Comparison of ENCODE assay signal across 24 cellular contexts in the genomic region with DNA sequence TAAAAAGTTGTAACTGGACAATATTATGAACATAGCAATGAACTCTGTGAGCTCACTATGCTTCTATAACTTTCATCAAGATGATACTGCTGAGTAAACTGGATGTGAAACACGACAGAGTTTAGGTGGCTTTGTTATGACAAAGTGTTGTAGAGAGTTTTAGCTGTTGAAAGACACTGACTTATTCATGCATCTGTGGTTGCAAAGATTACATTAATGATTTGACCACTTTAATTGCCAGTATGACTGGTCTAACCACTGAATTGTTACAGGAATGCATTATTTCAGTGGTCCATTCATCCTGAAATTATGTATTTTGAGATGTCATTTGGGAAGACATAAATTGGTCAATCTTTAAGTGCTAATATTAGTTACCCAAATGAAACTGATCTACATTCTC.
DNase-seq lines count a peak whose midpoint lies in the region; ATAC-seq and TF ChIP-seq lines count a peak whose summit lies in the region.
"Had no signal": no experiment of that assay in that cellular context is flagged by ENCODE, and none has a peak within 500 bp of the region (broad histone marks: within the 10 kb centered on the region; RNA-seq: fewer than 3 reads in every experiment).

No MANE protein-coding gene starts in this region.

- H3K4me3 Mint-ChIP-seq in GM23338 = no peak overlapping the region
- H3K4me3 Mint-ChIP-seq: CD4-positive, alpha-beta memory T cell; T-cell; T-helper 2 cell treated with Interferon-gamma antibody and Interleukin-4, amounts not matched to agents 5 μg/mL and 100 μg/mL, for 36 hours had no signal

- no peaks in the 10 kb centered on the region for H3K4me1 ChIP-seq in GM23338 (ENCODE audit: insufficient read depth)
- H3K4me1 ChIP-seq: BLaER1 treated with 17β-estradiol and CSF1 and Interleukin-3, amounts not matched to agents 10 nM and 100 nM; Caco-2 had no signal

- no peak overlapping the region for H3K27ac Mint-ChIP-seq in GM23338
- H3K27ac Mint-ChIP-seq: CD4-positive, alpha-beta memory T cell; T-cell; T-helper 2 cell treated with Interferon-gamma antibody and Interleukin-4, amounts not matched to agents 5 μg/mL and 100 μg/mL, for 36 hours had no signal

- ATAC-seq in GM21619 (IDR thresholded peaks at IDR 0.05; ENCODE audit: unreplicated experiment) (peak; percentile 39), GM23338 (no peak)
- ATAC-seq: T-cell had no signal

- H3K27me3 ChIP-seq in GM23338 (ENCODE audit: insufficient read depth) = no peaks in the 10 kb centered on the region
- H3K27me3 ChIP-seq: BLaER1 treated with 17β-estradiol and CSF1 and Interleukin-3, amounts not matched to agents 10 nM and 100 nM had no signal

- H4K20me1 ChIP-seq in GM23338 (replicated peaks; ENCODE audit: insufficient read depth) = no peaks in the 10 kb centered on the region
- H4K20me1 ChIP-seq: BLaER1 treated with 17β-estradiol and CSF1 and Interleukin-3, amounts not matched to agents 10 nM and 100 nM had no signal

- no peak for TF ChIP-seq CTCF in GM23338 (conservative IDR thresholded peaks at IDR 0.05; ENCODE audit: low read depth in 2 of 2)

- no peak overlapping the region for H3K4me2 ChIP-seq in GM23338
- H3K4me2 ChIP-seq: BLaER1 treated with 17β-estradiol and CSF1 and Interleukin-3, amounts not matched to agents 10 nM and 100 nM had no signal

- H3F3A ChIP-seq in GM23338 (replicated peaks; ENCODE audit: low read depth) = no peaks in the 10 kb centered on the region

- no peaks in the 10 kb centered on the region for H3K79me2 ChIP-seq in GM23338 (replicated peaks; ENCODE audit: insufficient read depth)

- no peaks in the 10 kb centered on the region for H3K27me3 Mint-ChIP-seq in GM23338 (ENCODE audit: insufficient read depth, low read depth, poor library complexity)
- H3K27me3 Mint-ChIP-seq: T-cell had no signal

- peak; percentile 50 for DNase-seq in ELR (ENCODE audit: low read depth)
- peak; percentile 10 for DNase-seq in HS-5 (ENCODE audit: low read depth)
- peak; percentile 2 for DNase-seq in kidney tubule cell (ENCODE audit: low spot score)
- no peak for DNase-seq in GM23338 (ENCODE audit: low spot score)
- DNase-seq in NCI-H1092 (lab: John Stamatoyannopoulos, UW) = no peak
- DNase-seq in AML-193 (lab: John Stamatoyannopoulos, UW) = no peak
- DNase-seq: Caco-2; CD4-positive, alpha-beta memory T cell; DMS 273 treated with DMSO at 0.1 percent for 48 hours; DMS79 treated with DMSO at 0.1 percent for 48 hours; GDM1; GOT3; HCEC 1CT; KG1; NCI-H1105; NCI-H146; NCI-H2029; NCI-H2227 treated with DMSO at 0.1 percent for 48 hours; NCI-H510A; NK-92 treated with Interleukin-12 subunit alpha and Interleukin-12 subunit beta, amount 100 ng/mL, for 24 hours; T-cell had no signal

- H3K9me3 Mint-ChIP-seq in GM23338 = no peaks in the 10 kb centered on the region
- H3K9me3 Mint-ChIP-seq: T-helper 2 cell treated with Interferon-gamma antibody and Interleukin-4, amounts not matched to agents 5 μg/mL and 100 μg/mL, for 36 hours had no signal

- H3K36me3 ChIP-seq in GM23338 (ENCODE audit: insufficient read depth) = no peaks in the 10 kb centered on the region
- H3K36me3 ChIP-seq: BLaER1 treated with 17β-estradiol and CSF1 and Interleukin-3, amounts not matched to agents 10 nM and 100 nM had no signal

- H3K4me1 Mint-ChIP-seq in GM23338 = peaks cover 6% of the 10 kb centered on the region; the same call in 2 of the 3 replicates
- H3K4me1 Mint-ChIP-seq: CD4-positive, alpha-beta memory T cell; T-cell had no signal

- H2AFZ ChIP-seq in GM23338 = no peak overlapping the region

- H3K27ac ChIP-seq in GM23338 (ENCODE audit: low read depth) = no peak overlapping the region
- H3K27ac ChIP-seq: BLaER1 treated with 17β-estradiol and CSF1 and Interleukin-3, amounts not matched to agents 10 nM and 100 nM had no signal

- H3K4me3 ChIP-seq in GM23338 = no peak overlapping the region
- H3K4me3 ChIP-seq: BLaER1 treated with 17β-estradiol and CSF1 and Interleukin-3, amounts not matched to agents 10 nM and 100 nM had no signal

- no peaks in the 10 kb centered on the region for H3K9me2 ChIP-seq in GM23338 (ENCODE audit: insufficient read depth)

- no peaks in the 10 kb centered on the region for H3K36me3 Mint-ChIP-seq in GM23338 (ENCODE audit: low read depth)
- H3K36me3 Mint-ChIP-seq: CD4-positive, alpha-beta memory T cell; T-cell had no signal

TF ChIP-seq in GM23338, 12 proteins besides CTCF, POLR2A, EP300 and RAD21 (continues in another document):
- TF ChIP-seq, protein P1, sequence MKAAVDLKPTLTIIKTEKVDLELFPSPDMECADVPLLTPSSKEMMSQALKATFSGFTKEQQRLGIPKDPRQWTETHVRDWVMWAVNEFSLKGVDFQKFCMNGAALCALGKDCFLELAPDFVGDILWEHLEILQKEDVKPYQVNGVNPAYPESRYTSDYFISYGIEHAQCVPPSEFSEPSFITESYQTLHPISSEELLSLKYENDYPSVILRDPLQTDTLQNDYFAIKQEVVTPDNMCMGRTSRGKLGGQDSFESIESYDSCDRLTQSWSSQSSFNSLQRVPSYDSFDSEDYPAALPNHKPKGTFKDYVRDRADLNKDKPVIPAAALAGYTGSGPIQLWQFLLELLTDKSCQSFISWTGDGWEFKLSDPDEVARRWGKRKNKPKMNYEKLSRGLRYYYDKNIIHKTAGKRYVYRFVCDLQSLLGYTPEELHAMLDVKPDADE (IDR thresholded peaks at IDR 0.05) = no peak
- TF ChIP-seq EZH2phosphoT487 (IDR thresholded peaks at IDR 0.05; ENCODE audit: unreplicated experiment) (no peak), STAT1 (IDR thresholded peaks at IDR 0.05; ENCODE audit: unreplicated experiment) (no peak), POLR2AphosphoS5 (IDR thresholded peaks at IDR 0.05; ENCODE audit: low read depth) (no peak), EZH2 (IDR thresholded peaks at IDR 0.05; ENCODE audit: low read depth, unreplicated experiment) (no peak), NANOG (IDR thresholded peaks at IDR 0.05; ENCODE audit: borderline replicate concordance) (no peak), ZNF331 (CRISPR knock-in tag; IDR thresholded peaks at IDR 0.05; ENCODE audit: low read depth) (no peak), ZNF114 (CRISPR knock-in tag; IDR thresholded peaks at IDR 0.05) (no peak)
- TF ChIP-seq, protein P2, sequence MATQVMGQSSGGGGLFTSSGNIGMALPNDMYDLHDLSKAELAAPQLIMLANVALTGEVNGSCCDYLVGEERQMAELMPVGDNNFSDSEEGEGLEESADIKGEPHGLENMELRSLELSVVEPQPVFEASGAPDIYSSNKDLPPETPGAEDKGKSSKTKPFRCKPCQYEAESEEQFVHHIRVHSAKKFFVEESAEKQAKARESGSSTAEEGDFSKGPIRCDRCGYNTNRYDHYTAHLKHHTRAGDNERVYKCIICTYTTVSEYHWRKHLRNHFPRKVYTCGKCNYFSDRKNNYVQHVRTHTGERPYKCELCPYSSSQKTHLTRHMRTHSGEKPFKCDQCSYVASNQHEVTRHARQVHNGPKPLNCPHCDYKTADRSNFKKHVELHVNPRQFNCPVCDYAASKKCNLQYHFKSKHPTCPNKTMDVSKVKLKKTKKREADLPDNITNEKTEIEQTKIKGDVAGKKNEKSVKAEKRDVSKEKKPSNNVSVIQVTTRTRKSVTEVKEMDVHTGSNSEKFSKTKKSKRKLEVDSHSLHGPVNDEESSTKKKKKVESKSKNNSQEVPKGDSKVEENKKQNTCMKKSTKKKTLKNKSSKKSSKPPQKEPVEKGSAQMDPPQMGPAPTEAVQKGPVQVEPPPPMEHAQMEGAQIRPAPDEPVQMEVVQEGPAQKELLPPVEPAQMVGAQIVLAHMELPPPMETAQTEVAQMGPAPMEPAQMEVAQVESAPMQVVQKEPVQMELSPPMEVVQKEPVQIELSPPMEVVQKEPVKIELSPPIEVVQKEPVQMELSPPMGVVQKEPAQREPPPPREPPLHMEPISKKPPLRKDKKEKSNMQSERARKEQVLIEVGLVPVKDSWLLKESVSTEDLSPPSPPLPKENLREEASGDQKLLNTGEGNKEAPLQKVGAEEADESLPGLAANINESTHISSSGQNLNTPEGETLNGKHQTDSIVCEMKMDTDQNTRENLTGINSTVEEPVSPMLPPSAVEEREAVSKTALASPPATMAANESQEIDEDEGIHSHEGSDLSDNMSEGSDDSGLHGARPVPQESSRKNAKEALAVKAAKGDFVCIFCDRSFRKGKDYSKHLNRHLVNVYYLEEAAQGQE (IDR thresholded peaks at IDR 0.05; ENCODE audit: unreplicated experiment) = no peak

Comparison
In these comparisons a context has a peak if more than half of its experiments do, and no peak if none do; other contexts are left out.
1. DNase-seq: peak in ELR (single experiment), HS-5 (single experiment) and kidney tubule cell (single experiment); none in GM23338 (single experiment), NCI-H1092 (single experiment) and AML-193 (0 of 2).